ENCODE assay signal across 17 cellular contexts in genomic region chr19:48454150-48454730, GRCh38. TPM values are rescaled to one million over a fixed set of nuclear protein-coding genes. Genes with fewer than 3 reads are reported as not detected.
A peak's percentile ranks its signal among the peaks of the same experiment; 100 is the strongest.
DNase-seq lines count a peak whose midpoint lies in the region; ATAC-seq lines count a peak whose summit lies in the region.
"Had no signal": no experiment of that assay in that cellular context is flagged by ENCODE, and none has a peak within 500 bp of the region (broad histone marks: within the 10 kb centered on the region; RNA-seq: fewer than 3 reads in every experiment).

No MANE protein-coding gene starts in this region.

- no peaks in the 10 kb centered on the region for H3K27me3 ChIP-seq in H7 (ENCODE audit: control insufficient read depth, insufficient read depth, low read length)
- H3K27me3 ChIP-seq: BE2C had no signal

- no peak overlapping the region for H3K4me3 ChIP-seq in H7 (ENCODE audit: insufficient read depth, low read depth, low read length)

- no peak for ATAC-seq in HG03521 (IDR thresholded peaks at IDR 0.05; ENCODE audit: unreplicated experiment)

- DNase-seq in Ammon's horn (ENCODE audit: low spot score) (peak; percentile 41), H7 (peak; percentile 61), hypothalamus (lab: John Stamatoyannopoulos, UW) (peak in 26 of 51 donors; percentile 2 to 60 (median 34)), putamen (ENCODE audit: low spot score) (peak; percentile 36), AG08396 (ENCODE audit: low spot score) (no peak), middle frontal gyrus (ENCODE audit: extremely low spot score, low spot score) (no peak)
- DNase-seq: BE2C; CD4-positive, alpha-beta memory T cell; GOT3; HFFc6; KG1; MM.1S; NCI-H1105; NCI-H1694 treated with DMSO at 0.1 percent for 48 hours; NCI-H345; NCI-H526 treated with DMSO at 0.1 percent for 48 hours had no signal

- peaks cover 22% of the 10 kb centered on the region for H3K36me3 ChIP-seq in H7 (replicated peaks; ENCODE audit: control insufficient read depth, insufficient read depth, low read length)

RNA-seq across cellular contexts. Expression of gene KCNJ14, which starts 1.1 kb away (rescaled TPM):
- total RNA-seq in H7 (2014; rRNA removed; shearing (Covaris generic)) = 0.21 and 0.70 TPM in 2 replicates

RNA-seq across cellular contexts. Expression of gene GRWD1, which starts 8.5 kb away (rescaled TPM):
- 80.6 and 97.8 TPM in 2 replicates for total RNA-seq in H7 (2014; rRNA removed; shearing (Covaris generic))

RNA-seq across cellular contexts. Expression of gene CYTH2, which starts 14.9 kb away (rescaled TPM):
- total RNA-seq in H7 (2014; rRNA removed; shearing (Covaris generic)) = 42.9 and 51.3 TPM in 2 replicates

RNA-seq across cellular contexts. Expression of gene LMTK3, which starts 57.4 kb away (rescaled TPM):
- 3.0 and 3.6 TPM in 2 replicates for total RNA-seq in H7 (2014; rRNA removed; shearing (Covaris generic))

Comparison
In these comparisons a context has a peak if more than half of its experiments do, and no peak if none do; other contexts are left out.
1. DNase-seq: peak in Ammon's horn (single experiment), H7 (single experiment), hypothalamus (26 of 51) and putamen (single experiment); none in AG08396 (single experiment) and middle frontal gyrus (single experiment).